10 cellular contexts compared by ENCODE assay signal in the genomic region with DNA sequence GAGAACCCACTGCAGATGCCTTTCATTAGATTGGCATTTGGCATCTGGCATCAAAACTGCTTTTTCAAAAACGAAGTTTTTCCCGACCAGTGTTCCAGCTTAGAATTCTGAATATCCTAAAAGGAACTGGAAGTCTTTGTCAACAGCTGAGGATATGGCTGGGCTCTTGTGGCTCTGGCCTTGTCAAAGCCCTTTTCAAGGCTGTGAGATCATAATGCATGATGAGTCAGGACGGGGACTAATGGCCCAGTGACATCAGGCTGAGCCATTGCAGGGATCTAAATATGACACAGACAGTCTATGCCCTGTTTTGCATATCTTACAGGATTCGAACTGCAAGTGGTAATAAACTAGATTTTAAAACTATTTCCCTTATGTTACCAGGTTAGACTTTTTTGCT.
DNase-seq lines count a peak whose midpoint lies in the region; ATAC-seq and TF ChIP-seq lines count a peak whose summit lies in the region.
"Had no signal": no experiment of that assay in that cellular context is flagged by ENCODE, and none has a peak within 500 bp of the region (broad histone marks: within the 10 kb centered on the region; RNA-seq: fewer than 3 reads in every experiment).

No MANE protein-coding gene starts in this region.

- no peaks in the 10 kb centered on the region for H3K9me3 ChIP-seq in spleen
- H3K9me3 ChIP-seq in left lung: no peaks in the 10 kb centered on the region
- H3K9me3 ChIP-seq: BLaER1 had no signal

- no peaks in the 10 kb centered on the region for H3K36me3 Mint-ChIP-seq in activated T-cell treated with anti-CD3 and anti-CD28 coated beads, Interleukin-2, amount 50 U/mL, for 4 hours (ENCODE audit: insufficient read depth)

- intact Hi-C loops in spleen (cut with DNase I; ENCODE audit: low total_unique reads): no loop called here
- intact Hi-C loops in left lung (cut with DNase I): no loop called here

- no peak for DNase-seq in activated T-cell treated with anti-CD3 and anti-CD28 coated beads, Interleukin-2, amount 50 U/mL, for 4 hours
- no peak for DNase-seq in activated T-cell treated with anti-CD3 and anti-CD28 coated beads, Interleukin-2, amount 50 U/mL, for 1 hour
- DNase-seq in NCI-H69 (lab: John Stamatoyannopoulos, UW): peak; percentile 15
- peak; percentile 16 to 41 for DNase-seq in foreskin fibroblast
- DNase-seq in spleen: no peak
- DNase-seq in NCI-H2171 treated with DMSO at 0.1 percent for 48 hours (lab: John Stamatoyannopoulos, UW): no peak
- DNase-seq in left lung: no peak

- H3K27ac ChIP-seq in spleen (peak overlapping the region in 7 of 8 donors; percentile 29 to 67 (median 62)), left lung (no peak overlapping the region)
- H3K27ac ChIP-seq: BLaER1 had no signal

- H3K4me1 Mint-ChIP-seq in activated T-cell treated with anti-CD3 and anti-CD28 coated beads, Interleukin-2, amount 50 U/mL, for 4 hours (ENCODE audit: low read depth): no peaks in the 10 kb centered on the region

- peaks cover 2% of the 10 kb centered on the region for H3K27me3 Mint-ChIP-seq in activated T-cell treated with anti-CD3 and anti-CD28 coated beads, Interleukin-2, amount 50 U/mL, for 4 hours (ENCODE audit: low read depth)

- H3K4me1 ChIP-seq in spleen: peaks cover 0 to 12% (median 0%) of the 10 kb centered on the region in 6 donors
- no peaks in the 10 kb centered on the region for H3K4me1 ChIP-seq in left lung
- H3K4me1 ChIP-seq: BLaER1 had no signal

- 55 to 77% (median 65%) methylated on average over 4 of the region's 4 CpGs for WGBS in spleen, 5 donors

- H3K36me3 ChIP-seq in spleen (no peaks in the 10 kb centered on the region), left lung (no peaks in the 10 kb centered on the region)
- H3K36me3 ChIP-seq: BLaER1 had no signal

- TF ChIP-seq CTCF in foreskin fibroblast (IDR thresholded peaks at IDR 0.05; ENCODE audit: low read depth, low read length) (no peak), spleen (IDR thresholded peaks at IDR 0.05 in 8 of 11, conservative IDR thresholded peaks at IDR 0.05 in 3 of 11) (no peak), left lung (IDR thresholded peaks at IDR 0.05) (no peak)

- TF ChIP-seq POLR2A in spleen (IDR thresholded peaks at IDR 0.05): no peak

- no peak overlapping the region for H3K4me3 ChIP-seq in foreskin fibroblast (ENCODE audit: low read depth in 1 of 2, low read length in 2 of 2)
- no peak overlapping the region for H3K4me3 ChIP-seq in spleen
- no peak overlapping the region for H3K4me3 ChIP-seq in left lung
- H3K4me3 ChIP-seq: BLaER1, lung had no signal

- peaks cover 5% of the 10 kb centered on the region for H3K9me3 Mint-ChIP-seq in activated T-cell treated with anti-CD3 and anti-CD28 coated beads, Interleukin-2, amount 50 U/mL, for 4 hours

- no peak overlapping the region for H3K4me3 Mint-ChIP-seq in activated T-cell treated with anti-CD3 and anti-CD28 coated beads, Interleukin-2, amount 50 U/mL, for 4 hours

- ATAC-seq in activated T-cell treated with anti-CD3 and anti-CD28 coated beads, Interleukin-2, amount 50 U/mL, for 4 hours: peak; percentile 88 to 90
- ATAC-seq in left lung (no peak), HG02970 (IDR thresholded peaks at IDR 0.05; ENCODE audit: low FRiP score, unreplicated experiment) (no peak)

- H3K27me3 ChIP-seq in spleen (replicated peaks in 1 of 7): no peaks in the 10 kb centered on the region
- H3K27me3 ChIP-seq in left lung: no peaks in the 10 kb centered on the region
- H3K27me3 ChIP-seq: BLaER1 had no signal

Comparison
In these comparisons a context has a peak if more than half of its experiments do, and no peak if none do; other contexts are left out.
1. ATAC-seq: peak in activated T-cell treated with anti-CD3 and anti-CD28 coated beads, Interleukin-2, amount 50 U/mL, for 4 hours (2 of 2); none in left lung (single experiment) and HG02970 (single experiment).
2. DNase-seq: peak in NCI-H69 (single experiment) and foreskin fibroblast (2 of 2); none in activated T-cell treated with anti-CD3 and anti-CD28 coated beads, Interleukin-2, amount 50 U/mL, for 4 hours (single experiment), activated T-cell treated with anti-CD3 and anti-CD28 coated beads, Interleukin-2, amount 50 U/mL, for 1 hour (single experiment), spleen (single experiment), NCI-H2171 treated with DMSO at 0.1 percent for 48 hours (single experiment) and left lung (0 of 2).
3. H3K27ac ChIP-seq: peak in spleen (7 of 8); none in left lung (0 of 2).